Comparison of ENCODE assay signal across 16 cellular contexts in genomic region chr5:138867011-138867410, GRCh38. TPM values are rescaled to one million over a fixed set of nuclear protein-coding genes. Genes with fewer than 3 reads are reported as not detected.
DNase-seq lines count a peak whose midpoint lies in the region; ATAC-seq and TF ChIP-seq lines count a peak whose summit lies in the region.
"Had no signal": no experiment of that assay in that cellular context is flagged by ENCODE, and none has a peak within 500 bp of the region (broad histone marks: within the 10 kb centered on the region; RNA-seq: fewer than 3 reads in every experiment).

No MANE protein-coding gene starts in this region.

- H3K36me3 ChIP-seq in colonic mucosa = no peaks in the 10 kb centered on the region

- no peak for TF ChIP-seq CTCF in WTC11 (IDR thresholded peaks at IDR 0.05)
- no peak for TF ChIP-seq CTCF in endothelial cell (IDR thresholded peaks at IDR 0.05; ENCODE audit: unreplicated experiment)
- no peak for TF ChIP-seq CTCF in osteocyte (IDR thresholded peaks at IDR 0.05)
- TF ChIP-seq CTCF in colonic mucosa (IDR thresholded peaks at IDR 0.05) = no peak

- H3K4me1 ChIP-seq in colonic mucosa = no peaks in the 10 kb centered on the region

- H3K9me3 Mint-ChIP-seq in WTC11 (peaks cover 24% of the 10 kb centered on the region), endothelial cell (ENCODE audit: unreplicated experiment) (no peaks in the 10 kb centered on the region), osteocyte (ENCODE audit: unreplicated experiment) (no peaks in the 10 kb centered on the region)
- peaks cover 4% of the 10 kb centered on the region for H3K9me3 Mint-ChIP-seq in stimulated activated memory B cell treated with anti-CD40 and anti-IgM and Interleukin-4, amounts not matched to agents 10 μg/mL and 1 μg/mL and 100 μg/mL, for 72 hours
- H3K9me3 Mint-ChIP-seq: CD4-positive, alpha-beta T cell had no signal

- no peak for DNase-seq in WTC11 (ENCODE audit: low spot score)
- no peak for DNase-seq in endothelial cell (ENCODE audit: low spot score)
- no peak for DNase-seq in osteocyte (ENCODE audit: extremely low spot score, unreplicated experiment)
- no peak for DNase-seq in NCI-H1105 (lab: John Stamatoyannopoulos, UW)
- DNase-seq in colonic mucosa = no peak
- no peak for DNase-seq in activated effector memory CD4-positive, alpha-beta T cell treated with Interleukin-2 at 50 U/mL for 16 hours
- DNase-seq: C1 segment of cervical spinal cord; CD4-positive, alpha-beta T cell; DMS79; GM23248; H7 had no signal

- intact Hi-C loops in colonic mucosa (cut with DNase I) = no loop called here

- H3K27ac Mint-ChIP-seq in WTC11 = peak overlapping the region; percentile 23; the same call in 1 of the 2 replicates
- peak overlapping the region; percentile 72 for H3K27ac Mint-ChIP-seq in endothelial cell (ENCODE audit: unreplicated experiment)
- peak overlapping the region; percentile 20 for H3K27ac Mint-ChIP-seq in osteocyte (ENCODE audit: unreplicated experiment)
- no peak overlapping the region for H3K27ac Mint-ChIP-seq in stimulated activated memory B cell treated with anti-CD40 and anti-IgM and Interleukin-4, amounts not matched to agents 10 μg/mL and 1 μg/mL and 100 μg/mL, for 72 hours
- H3K27ac Mint-ChIP-seq: B cell; CD4-positive, alpha-beta T cell had no signal

- CTCF ChIA-PET in WTC11 (lab: Charles Lee) = interaction anchor here (0.6 kb wide), 1 partner anchor 244 kb away, joined by 5 read pairs; no protein-coding TSS in a partner anchor

- no peaks in the 10 kb centered on the region for H3K27me3 Mint-ChIP-seq in WTC11 (ENCODE audit: low read depth)
- no peaks in the 10 kb centered on the region for H3K27me3 Mint-ChIP-seq in endothelial cell (ENCODE audit: unreplicated experiment)
- H3K27me3 Mint-ChIP-seq in osteocyte (ENCODE audit: unreplicated experiment) = no peaks in the 10 kb centered on the region
- no peaks in the 10 kb centered on the region for H3K27me3 Mint-ChIP-seq in stimulated activated memory B cell treated with anti-CD40 and anti-IgM and Interleukin-4, amounts not matched to agents 10 μg/mL and 1 μg/mL and 100 μg/mL, for 72 hours
- H3K27me3 Mint-ChIP-seq: B cell had no signal

- H3K36me3 Mint-ChIP-seq in WTC11 = peaks cover 28% of the 10 kb centered on the region
- H3K36me3 Mint-ChIP-seq in endothelial cell (ENCODE audit: low read depth, unreplicated experiment) = peaks cover 18% of the 10 kb centered on the region
- H3K36me3 Mint-ChIP-seq in osteocyte (ENCODE audit: unreplicated experiment) = peaks cover 10% of the 10 kb centered on the region
- H3K36me3 Mint-ChIP-seq in stimulated activated memory B cell treated with anti-CD40 and anti-IgM and Interleukin-4, amounts not matched to agents 10 μg/mL and 1 μg/mL and 100 μg/mL, for 72 hours = peaks cover 27% of the 10 kb centered on the region

- ATAC-seq in WTC11 = no peak
- ATAC-seq in stimulated activated memory B cell treated with anti-CD40 and anti-IgM and Interleukin-4, amounts not matched to agents 10 μg/mL and 1 μg/mL and 100 μg/mL, for 72 hours = no peak
- ATAC-seq: GM12878 had no signal

- no peak overlapping the region for H3K9ac ChIP-seq in colonic mucosa (ENCODE audit: low read depth in 2 of 2, low read length in 2 of 2)
- H3K9ac ChIP-seq: GM23248 had no signal

- H3K4me3 Mint-ChIP-seq in WTC11 (no peak overlapping the region), endothelial cell (ENCODE audit: unreplicated experiment) (no peak overlapping the region), osteocyte (ENCODE audit: unreplicated experiment) (no peak overlapping the region)
- no peak overlapping the region for H3K4me3 Mint-ChIP-seq in stimulated activated memory B cell treated with anti-CD40 and anti-IgM and Interleukin-4, amounts not matched to agents 10 μg/mL and 1 μg/mL and 100 μg/mL, for 72 hours
- H3K4me3 Mint-ChIP-seq: B cell; CD4-positive, alpha-beta T cell had no signal

- no peak overlapping the region for H3K4me3 ChIP-seq in colonic mucosa
- H3K4me3 ChIP-seq: GM12878, GM23248 had no signal

- H3K27me3 ChIP-seq in colonic mucosa = no peaks in the 10 kb centered on the region

- H3K4me1 Mint-ChIP-seq in WTC11 = peaks cover 55% of the 10 kb centered on the region
- H3K4me1 Mint-ChIP-seq in endothelial cell (ENCODE audit: unreplicated experiment) = peaks cover 45% of the 10 kb centered on the region
- H3K4me1 Mint-ChIP-seq in osteocyte (ENCODE audit: unreplicated experiment) = peaks cover 40% of the 10 kb centered on the region
- H3K4me1 Mint-ChIP-seq in stimulated activated memory B cell treated with anti-CD40 and anti-IgM and Interleukin-4, amounts not matched to agents 10 μg/mL and 1 μg/mL and 100 μg/mL, for 72 hours = peaks cover 11% of the 10 kb centered on the region

- H3K9me3 ChIP-seq in colonic mucosa = no peaks in the 10 kb centered on the region

- H3K27ac ChIP-seq in colonic mucosa = no peak overlapping the region
- H3K27ac ChIP-seq: GM23248 had no signal

- POLR2A ChIA-PET in WTC11 (lab: Charles Lee) = no interaction called here

TF ChIP-seq in WTC11, 78 proteins besides CTCF, POLR2A, EP300 and RAD21 (continues in another document):
- TF ChIP-seq TEAD1 (CRISPR knock-in tag; IDR thresholded peaks at IDR 0.05) (no peak), NR3C1 (CRISPR knock-in tag; conservative IDR thresholded peaks at IDR 0.05; ENCODE audit: low read depth) (no peak), ZBTB43 (CRISPR knock-in tag; IDR thresholded peaks at IDR 0.05) (no peak), CREM (CRISPR knock-in tag; IDR thresholded peaks at IDR 0.05) (no peak), GABPB1 (CRISPR knock-in tag; IDR thresholded peaks at IDR 0.05) (no peak), NFYB (CRISPR knock-in tag; conservative IDR thresholded peaks at IDR 0.05; ENCODE audit: low read depth) (no peak), NR2C2 (CRISPR knock-in tag; IDR thresholded peaks at IDR 0.05) (no peak), FOXP1 (CRISPR knock-in tag; IDR thresholded peaks at IDR 0.05; ENCODE audit: borderline replicate concordance) (no peak), USF1 (CRISPR knock-in tag; IDR thresholded peaks at IDR 0.05) (no peak), ESRRA (CRISPR knock-in tag; IDR thresholded peaks at IDR 0.05; ENCODE audit: borderline replicate concordance) (no peak), SMAD4 (CRISPR knock-in tag; IDR thresholded peaks at IDR 0.05) (no peak), ZNF416 (CRISPR knock-in tag; IDR thresholded peaks at IDR 0.05) (no peak), SP1 (CRISPR knock-in tag; conservative IDR thresholded peaks at IDR 0.05) (no peak), ATF3 (CRISPR knock-in tag; conservative IDR thresholded peaks at IDR 0.05) (no peak), ZNF425 (CRISPR knock-in tag; conservative IDR thresholded peaks at IDR 0.05) (no peak), TP53 (CRISPR knock-in tag; IDR thresholded peaks at IDR 0.05) (no peak), HMGA2 (CRISPR knock-in tag; IDR thresholded peaks at IDR 0.05) (no peak), MYBL2 (CRISPR knock-in tag; IDR thresholded peaks at IDR 0.05) (no peak)

RNA-seq across cellular contexts. Expression of gene LRRTM2, which starts 8.1 kb away (rescaled TPM):
- total RNA-seq in WTC11 (2021) = not detected in 3 replicates
- total RNA-seq in endothelial cell (ENCODE audit: unreplicated experiment) = not detected
- total RNA-seq in osteocyte = not detected in 2 replicates
- total RNA-seq in colonic mucosa = under 1 TPM; 0.10 to 0.35 TPM
- total RNA-seq: B cell, G401, H7, HT-29 had no signal
